ENCODE assay signal across 20 cellular contexts in genomic region chr12:92977326-92977725, GRCh38. TPM values are rescaled to one million over a fixed set of nuclear protein-coding genes. Genes with fewer than 3 reads are reported as not detected.
DNase-seq lines count a peak whose midpoint lies in the region; FAIRE-seq lines count a peak whose summit lies in the region.
"Had no signal": no experiment of that assay in that cellular context is flagged by ENCODE, and none has a peak within 500 bp of the region (broad histone marks: within the 10 kb centered on the region; RNA-seq: fewer than 3 reads in every experiment).

No MANE protein-coding gene starts in this region.

- H2BK15ac ChIP-seq in mesenchymal stem cell (ENCODE audit: low read depth, poor library complexity, severe bottlenecking), result no peak overlapping the region

- no peak overlapping the region for H2AK5ac ChIP-seq in mesenchymal stem cell (ENCODE audit: low read length, severe bottlenecking)

- peaks cover 15% of the 10 kb centered on the region for H3K36me3 Mint-ChIP-seq in activated CD4-positive, alpha-beta T cell treated with anti-CD3 and anti-CD28 coated beads, Interleukin-2, amount 10 ng/mL, durations not matched to agents 7 days and 5 days (ENCODE audit: low read depth)
- H3K36me3 Mint-ChIP-seq in CD4-positive, alpha-beta memory T cell, result peaks cover 2 to 5% of the 10 kb centered on the region in 2 donors

- H3K9ac ChIP-seq in mesenchymal stem cell (ENCODE audit: low read length), result no peak overlapping the region

- H2BK120ac ChIP-seq in mesenchymal stem cell (ENCODE audit: low read depth, low read length), result no peak overlapping the region

- no peak overlapping the region for H2BK5ac ChIP-seq in mesenchymal stem cell (ENCODE audit: low read depth, low read length, poor library complexity, severe bottlenecking)

- no peak overlapping the region for H3K4me3 ChIP-seq in CD4-positive, alpha-beta memory T cell (ENCODE audit: low read length in 2 of 2)
- no peak overlapping the region for H3K4me3 ChIP-seq in mesenchymal stem cell (ENCODE audit: insufficient read depth in 1 of 2, low read depth in 1 of 2, low read length in 2 of 2)
- H3K4me3 ChIP-seq: esophagus muscularis mucosa, right atrium auricular region, upper lobe of right lung had no signal

- H3K27ac Mint-ChIP-seq in activated CD4-positive, alpha-beta T cell treated with anti-CD3 and anti-CD28 coated beads, Interleukin-2, amount 10 ng/mL, durations not matched to agents 7 days and 5 days, result peak overlapping the region; percentile 37
- peak overlapping the region in 3 of 7 donors; percentile 19 to 62 (median 33) for H3K27ac Mint-ChIP-seq in CD4-positive, alpha-beta memory T cell
- H3K27ac Mint-ChIP-seq: effector memory CD8-positive, alpha-beta T cell had no signal

- no peak for FAIRE-seq in urothelium cell line (lab: Jason Lieb, UNC)
- FAIRE-seq: A204.1, colon had no signal

- no peak overlapping the region for H2BK12ac ChIP-seq in mesenchymal stem cell (ENCODE audit: low read length in 2 of 2)

- no peak overlapping the region for H4K91ac ChIP-seq in mesenchymal stem cell (ENCODE audit: low read length)

- CTCF ChIA-PET in activated CD4-positive, alpha-beta T cell treated with anti-CD3 and anti-CD28 coated beads, Interleukin-2, amount 10 ng/mL, durations not matched to agents 7 days and 5 days (lab: Charles Lee), result interaction anchor here (2.3 kb wide), 1 partner anchor 10 kb away, joined by 17 read pairs; no protein-coding TSS in a partner anchor
- CTCF ChIA-PET in CD4-positive, alpha-beta memory T cell (lab: Charles Lee; ENCODE audit: partially characterized antibody), result interaction anchor here (1.2 kb wide), 1 partner anchor 1124 kb away, joined by 4 read pairs; no protein-coding TSS in a partner anchor

- no peak overlapping the region for H3K14ac ChIP-seq in mesenchymal stem cell (ENCODE audit: low read length in 2 of 2)

- peaks cover 15% of the 10 kb centered on the region for H3K4me1 Mint-ChIP-seq in activated CD4-positive, alpha-beta T cell treated with anti-CD3 and anti-CD28 coated beads, Interleukin-2, amount 10 ng/mL, durations not matched to agents 7 days and 5 days
- H3K4me1 Mint-ChIP-seq in CD4-positive, alpha-beta memory T cell, result peaks cover 0 to 7% (median 5%) of the 10 kb centered on the region in 4 donors

- H3K9me3 Mint-ChIP-seq in activated CD4-positive, alpha-beta T cell treated with anti-CD3 and anti-CD28 coated beads, Interleukin-2, amount 10 ng/mL, durations not matched to agents 7 days and 5 days, result peaks cover 24% of the 10 kb centered on the region
- H3K9me3 Mint-ChIP-seq in CD4-positive, alpha-beta memory T cell, result peaks cover 1 to 29% (median 26%) of the 10 kb centered on the region in 8 donors

- intact Hi-C loops in CD4-positive, alpha-beta memory T cell (cut with micrococcal nuclease), result no loop called here

- H3K27me3 ChIP-seq in CD4-positive, alpha-beta memory T cell (ENCODE audit: insufficient read depth, low read length), result no peaks in the 10 kb centered on the region
- no peaks in the 10 kb centered on the region for H3K27me3 ChIP-seq in mesenchymal stem cell (ENCODE audit: control insufficient read depth in 1 of 2, insufficient read depth in 1 of 2, low read length in 2 of 2)
- H3K27me3 ChIP-seq: brain microvascular endothelial cell, esophagus muscularis mucosa, right atrium auricular region, upper lobe of right lung had no signal

- no peak overlapping the region for H3K18ac ChIP-seq in mesenchymal stem cell (ENCODE audit: low read depth in 1 of 2, low read length in 2 of 2)

- H3K27me3 Mint-ChIP-seq in activated CD4-positive, alpha-beta T cell treated with anti-CD3 and anti-CD28 coated beads, Interleukin-2, amount 10 ng/mL, durations not matched to agents 7 days and 5 days, result no peaks in the 10 kb centered on the region
- peaks cover 4 to 10% of the 10 kb centered on the region in 2 donors for H3K27me3 Mint-ChIP-seq in CD4-positive, alpha-beta memory T cell

- H3K4me1 ChIP-seq in CD4-positive, alpha-beta memory T cell (ENCODE audit: insufficient read depth, low read length), result no peaks in the 10 kb centered on the region
- no peaks in the 10 kb centered on the region for H3K4me1 ChIP-seq in mesenchymal stem cell (ENCODE audit: control insufficient read depth, insufficient read depth, low read depth, low read length)
- H3K4me1 ChIP-seq: right atrium auricular region had no signal

- H3K27ac ChIP-seq in CD4-positive, alpha-beta memory T cell (ENCODE audit: low read depth, low read length), result no peak overlapping the region
- H3K27ac ChIP-seq in mesenchymal stem cell (ENCODE audit: low read length, poor library complexity, severe bottlenecking), result no peak overlapping the region
- H3K27ac ChIP-seq: brain microvascular endothelial cell, esophagus muscularis mucosa, right atrium auricular region, upper lobe of right lung had no signal

- H3K23ac ChIP-seq in mesenchymal stem cell (ENCODE audit: low read length in 2 of 2), result no peak overlapping the region

- 86% methylated on average over 5 of the region's 5 CpGs for WGBS in mesenchymal stem cell

- peak; percentile 12 for DNase-seq in activated CD4-positive, alpha-beta T cell treated with anti-CD3 and anti-CD28 coated beads, Interleukin-2, amount 10 ng/mL, durations not matched to agents 7 days and 5 days
- DNase-seq in activated CD4-positive, alpha-beta T cell treated with anti-CD3 and anti-CD28 coated beads for 48 hours, result no peak
- no peak for DNase-seq in CD4-positive, alpha-beta memory T cell
- DNase-seq in SK-MEL-5 (ENCODE audit: low read depth, low spot score), result peak; percentile 100
- DNase-seq in myocyte (ENCODE audit: low read depth), result peak; percentile 33
- no peak for DNase-seq in urothelium cell line (ENCODE audit: low spot score)
- DNase-seq in mesenchymal stem cell, result no peak
- no peak for DNase-seq in kidney tubule cell (ENCODE audit: low spot score)
- DNase-seq: activated CD4-positive, alpha-beta T cell treated with anti-CD3 and anti-CD28 coated beads, Interleukin-2, amount 50 U/mL, for 48 hours; brain microvascular endothelial cell; effector memory CD8-positive, alpha-beta T cell; EL; NCI-H187; SHP77; T-helper 1 cell; upper lobe of right lung had no signal

- no peak overlapping the region for H3K4me3 Mint-ChIP-seq in activated CD4-positive, alpha-beta T cell treated with anti-CD3 and anti-CD28 coated beads, Interleukin-2, amount 10 ng/mL, durations not matched to agents 7 days and 5 days
- peak overlapping the region in 6 of 8 donors; percentile 2 to 54 (median 44) for H3K4me3 Mint-ChIP-seq in CD4-positive, alpha-beta memory T cell
- H3K4me3 Mint-ChIP-seq: effector memory CD8-positive, alpha-beta T cell had no signal

- H4K8ac ChIP-seq in mesenchymal stem cell (ENCODE audit: low read length), result no peak overlapping the region

- no peak overlapping the region for H3K4me2 ChIP-seq in mesenchymal stem cell (ENCODE audit: low read length, poor library complexity, severe bottlenecking)

- no peaks in the 10 kb centered on the region for H3K79me1 ChIP-seq in mesenchymal stem cell (replicated peaks; ENCODE audit: low read length, poor library complexity, severe bottlenecking)

- H3K4ac ChIP-seq in mesenchymal stem cell (ENCODE audit: low read depth in 1 of 2, low read length in 2 of 2), result no peak overlapping the region

- in situ Hi-C loops in SK-MEL-5 (cut with HindIII; ENCODE audit: low pct_unique_long_range_greater_than_20kb, low sequenced_read_pairs), result no loop called here

- no peak overlapping the region for H2AFZ ChIP-seq in mesenchymal stem cell (ENCODE audit: low read depth, low read length)

- no peaks in the 10 kb centered on the region for H3K36me3 ChIP-seq in CD4-positive, alpha-beta memory T cell (ENCODE audit: insufficient read depth, low read length)
- H3K36me3 ChIP-seq in mesenchymal stem cell (ENCODE audit: control insufficient read depth in 1 of 2, insufficient read depth in 2 of 2, low read depth in 1 of 2, low read length in 2 of 2), result no peaks in the 10 kb centered on the region
- H3K36me3 ChIP-seq: brain microvascular endothelial cell, esophagus muscularis mucosa, right atrium auricular region, upper lobe of right lung had no signal

- POLR2A ChIA-PET in activated CD4-positive, alpha-beta T cell treated with anti-CD3 and anti-CD28 coated beads, Interleukin-2, amount 10 ng/mL, durations not matched to agents 7 days and 5 days (lab: Charles Lee), result no interaction called here
- POLR2A ChIA-PET in CD4-positive, alpha-beta memory T cell (lab: Charles Lee; ENCODE audit: partially characterized antibody), result no interaction called here

- H3K9me3 ChIP-seq in CD4-positive, alpha-beta memory T cell (ENCODE audit: control insufficient read depth in 1 of 2, low read length in 2 of 2), result peaks cover 0 to 7% of the 10 kb centered on the region in 2 donors
- H3K9me3 ChIP-seq in mesenchymal stem cell (ENCODE audit: control insufficient read depth, low read length), result peaks cover 16% of the 10 kb centered on the region
- H3K9me3 ChIP-seq: upper lobe of right lung had no signal

RNA-seq across cellular contexts. Expression of gene EEA1, which starts 48.2 kb away (rescaled TPM):
- total RNA-seq in activated CD4-positive, alpha-beta T cell treated with anti-CD3 and anti-CD28 coated beads, Interleukin-2, amount 10 ng/mL, durations not matched to agents 7 days and 5 days, result 10 to 100 TPM; 17.8 to 18.0 TPM
- total RNA-seq in CD4-positive, alpha-beta memory T cell, result 10 to 100 TPM; 16.1 to 16.4 TPM
- polyA plus RNA-seq in CD4-positive, alpha-beta memory T cell, result 10 to 100 TPM in 1 of 2 donors, 1 to 10 TPM in 1; 2.8 to 16.2 TPM
- total RNA-seq in SK-MEL-5 (2014; rRNA removed; shearing (Covaris generic)), result 29.0 and 31.5 TPM in 2 replicates
- 9.7 and 15.1 TPM in 2 replicates for polyA plus RNA-seq in SK-MEL-5 (2015; cell fraction: cytosol; rRNA removed)
- polyA plus RNA-seq in SK-MEL-5 (2015; cell fraction: nucleus; rRNA removed), result 22.3 and 25.4 TPM in 2 replicates
- total RNA-seq in myocyte, result 24.9 and 25.5 TPM in 2 replicates
- polyA plus RNA-seq in myocyte (2012), result 5.2 TPM
- 35.6 TPM for polyA plus RNA-seq in mesenchymal stem cell (2013, experiment 1 of 2)
- polyA plus RNA-seq in mesenchymal stem cell (2013, experiment 2 of 2), result 38.7 TPM

Comparison
In these comparisons a context has a peak if more than half of its experiments do, and no peak if none do; other contexts are left out.
1. DNase-seq: peak in activated CD4-positive, alpha-beta T cell treated with anti-CD3 and anti-CD28 coated beads, Interleukin-2, amount 10 ng/mL, durations not matched to agents 7 days and 5 days (single experiment), SK-MEL-5 (single experiment) and myocyte (single experiment); none in activated CD4-positive, alpha-beta T cell treated with anti-CD3 and anti-CD28 coated beads for 48 hours (single experiment), CD4-positive, alpha-beta memory T cell (0 of 5), urothelium cell line (single experiment), mesenchymal stem cell (single experiment) and kidney tubule cell (single experiment).